Comparison of ENCODE assay signal across 11 cellular contexts in genomic region chr11:45807792-45808238, GRCh38. TPM values are rescaled to one million over a fixed set of nuclear protein-coding genes. Genes with fewer than 3 reads are reported as not detected.
A peak's percentile ranks its signal among the peaks of the same experiment; 100 is the strongest.
DNase-seq lines count a peak whose midpoint lies in the region; ATAC-seq and TF ChIP-seq lines count a peak whose summit lies in the region.
"Had no signal": no experiment of that assay in that cellular context is flagged by ENCODE, and none has a peak within 500 bp of the region (broad histone marks: within the 10 kb centered on the region; RNA-seq: fewer than 3 reads in every experiment).

No MANE protein-coding gene starts in this region.

- TF ChIP-seq CTCF in BJ (IDR thresholded peaks at IDR 0.05; ENCODE audit: insufficient read depth, low read depth, low read length) (no peak), choroid plexus epithelial cell (conservative IDR thresholded peaks at IDR 0.05; ENCODE audit: low read depth, low read length) (no peak)

- H3K36me3 ChIP-seq in BJ (ENCODE audit: control insufficient read depth, insufficient read depth, low read length) (peaks cover 19% of the 10 kb centered on the region), Karpas-422 (ENCODE audit: insufficient read depth, low read length) (no peaks in the 10 kb centered on the region)

- CTCF ChIA-PET in BJ (lab: Yijun Ruan, JAX): no interaction called here

- H3K27me3 Mint-ChIP-seq in natural killer cell treated with Interleukin-12 subunit alpha and Interleukin-12 subunit beta and Interleukin-15 and Interleukin-18, amount 100 ng/mL, for 72 hours: no peaks in the 10 kb centered on the region

- peak overlapping the region; percentile 63 for H3K27ac ChIP-seq in Karpas-422 (ENCODE audit: low read length)

- H3K9me2 ChIP-seq in Karpas-422 (replicated peaks; ENCODE audit: insufficient read depth, low read length): no peaks in the 10 kb centered on the region

- no peak overlapping the region for H2AFZ ChIP-seq in Karpas-422 (ENCODE audit: low read length)

- POLR2A ChIA-PET in BJ (lab: Charles Lee): no interaction called here

- H3K4me3 ChIP-seq in BJ (ENCODE audit: low read depth, low read length): 0 out of 2 replicates have a peak overlapping the region, but pooled peaks have one; percentile 76
- H3K4me3 ChIP-seq in Karpas-422 (ENCODE audit: low read length): peak overlapping the region; percentile 87
- H3K4me3 ChIP-seq in choroid plexus epithelial cell (ENCODE audit: low read depth, low read length): peak overlapping the region; percentile 82
- H3K4me3 ChIP-seq: skin epidermis had no signal

- ATAC-seq in natural killer cell treated with Interleukin-12 subunit alpha and Interleukin-12 subunit beta and Interleukin-15 and Interleukin-18, amount 100 ng/mL, for 72 hours: no peak
- ATAC-seq in esophagus mucosa: no peak

- H3K9me3 Mint-ChIP-seq in natural killer cell treated with Interleukin-12 subunit alpha and Interleukin-12 subunit beta and Interleukin-15 and Interleukin-18, amount 100 ng/mL, for 72 hours: no peaks in the 10 kb centered on the region

- H3K27ac Mint-ChIP-seq in natural killer cell treated with Interleukin-12 subunit alpha and Interleukin-12 subunit beta and Interleukin-15 and Interleukin-18, amount 100 ng/mL, for 72 hours: no peak overlapping the region

- H3K4me1 ChIP-seq in Karpas-422 (ENCODE audit: low read length): peaks cover 31% of the 10 kb centered on the region

- peaks cover 32 to 38% of the 10 kb centered on the region in 2 donors for H3K4me1 Mint-ChIP-seq in natural killer cell treated with Interleukin-12 subunit alpha and Interleukin-12 subunit beta and Interleukin-15 and Interleukin-18, amount 100 ng/mL, for 72 hours (ENCODE audit: low read depth in 2 of 2)

- H3K4me2 ChIP-seq in Karpas-422 (ENCODE audit: low read depth, low read length, poor library complexity, severe bottlenecking): peak overlapping the region; percentile 95

- no peaks in the 10 kb centered on the region for H3K27me3 ChIP-seq in BJ (ENCODE audit: control insufficient read depth, insufficient read depth, low read length)
- no peaks in the 10 kb centered on the region for H3K27me3 ChIP-seq in Karpas-422 (ENCODE audit: low read length)

- H3K9me3 ChIP-seq in Karpas-422 (ENCODE audit: low read length): no peaks in the 10 kb centered on the region
- H3K9me3 ChIP-seq: HAP-1 had no signal

- no peaks in the 10 kb centered on the region for H3K36me3 Mint-ChIP-seq in natural killer cell treated with Interleukin-12 subunit alpha and Interleukin-12 subunit beta and Interleukin-15 and Interleukin-18, amount 100 ng/mL, for 72 hours

- peak overlapping the region; percentile 86 for H3K9ac ChIP-seq in Karpas-422 (ENCODE audit: low read length)

- H4K20me1 ChIP-seq in Karpas-422 (ENCODE audit: insufficient read depth, low read depth, low read length): no peaks in the 10 kb centered on the region

- H3K79me2 ChIP-seq in Karpas-422 (ENCODE audit: low read length): peaks cover 26% of the 10 kb centered on the region

- DNase-seq in BJ (ENCODE audit: low read depth): no peak
- no peak for DNase-seq in Karpas-422
- DNase-seq in choroid plexus epithelial cell (ENCODE audit: low read depth): no peak
- no peak for DNase-seq in natural killer cell treated with Interleukin-12 subunit alpha and Interleukin-12 subunit beta and Interleukin-15 and Interleukin-18, amount 100 ng/mL, for 72 hours (ENCODE audit: low spot score)
- no peak for DNase-seq in HPDE6-E6E7 (ENCODE audit: extremely low spot score)
- DNase-seq in KG1 (lab: John Stamatoyannopoulos, UW): no peak
- no peak for DNase-seq in anterior cingulate cortex (lab: John Stamatoyannopoulos, UW)
- DNase-seq: NCI-H774 had no signal

- peak overlapping the region; percentile 90 for H3K4me3 Mint-ChIP-seq in natural killer cell treated with Interleukin-12 subunit alpha and Interleukin-12 subunit beta and Interleukin-15 and Interleukin-18, amount 100 ng/mL, for 72 hours

RNA-seq across cellular contexts. Expression of gene SLC35C1, which starts 2.9 kb away (rescaled TPM):
- 7.0 and 14.6 TPM in 2 replicates for polyA plus RNA-seq in BJ (2011; rRNA removed)
- polyA minus RNA-seq in BJ (2011; rRNA and poly(A)+ RNA removed): 14.4 and 15.3 TPM in 2 replicates
- 4.5 and 4.8 TPM in 2 replicates for total RNA-seq in Karpas-422 (2014; rRNA removed; shearing (Covaris generic); ENCODE audit: low replicate concordance)
- total RNA-seq in natural killer cell treated with Interleukin-12 subunit alpha and Interleukin-12 subunit beta and Interleukin-15 and Interleukin-18, amount 100 ng/mL, for 72 hours: 10 to 100 TPM; 15.9 to 18.7 TPM
- total RNA-seq in esophagus mucosa: 22.8 TPM

RNA-seq across cellular contexts. Expression of gene CRY2, which starts 39.5 kb away (rescaled TPM):
- 12.1 and 16.7 TPM in 2 replicates for polyA plus RNA-seq in BJ (2011; rRNA removed)
- polyA minus RNA-seq in BJ (2011; rRNA and poly(A)+ RNA removed): 24.4 and 29.9 TPM in 2 replicates
- total RNA-seq in Karpas-422 (2014; rRNA removed; shearing (Covaris generic); ENCODE audit: low replicate concordance): 12.5 and 16.1 TPM in 2 replicates
- total RNA-seq in natural killer cell treated with Interleukin-12 subunit alpha and Interleukin-12 subunit beta and Interleukin-15 and Interleukin-18, amount 100 ng/mL, for 72 hours: 10 to 100 TPM; 22.8 to 28.5 TPM
- 6.6 TPM for total RNA-seq in esophagus mucosa
